Comparison of ENCODE assay signal across 1 cellular context in the genomic region with DNA sequence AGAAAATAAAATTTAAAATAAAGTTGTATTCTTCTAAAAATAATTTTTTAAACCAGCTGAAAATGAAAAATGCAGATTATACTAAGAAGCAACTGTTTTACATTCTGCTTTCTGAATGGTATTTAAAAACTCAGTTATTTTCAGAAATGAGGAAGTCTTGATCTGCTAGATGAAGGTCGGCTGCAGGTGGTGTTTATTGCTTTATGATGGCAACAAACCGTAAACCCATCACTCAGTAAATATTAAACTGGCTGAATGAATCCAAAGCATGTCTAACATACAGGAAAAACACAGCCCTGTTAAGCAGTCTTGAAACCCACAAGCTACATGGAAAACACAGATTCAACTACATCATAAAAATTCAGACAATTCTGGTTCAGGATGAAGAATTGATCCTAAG.
TF ChIP-seq lines count a peak whose summit lies in the region.

No MANE protein-coding gene starts in this region.

TF ChIP-seq in SK-N-SH, 30 proteins besides CTCF, POLR2A, EP300 and RAD21 (continued from another document):
- TF ChIP-seq, protein P1, sequence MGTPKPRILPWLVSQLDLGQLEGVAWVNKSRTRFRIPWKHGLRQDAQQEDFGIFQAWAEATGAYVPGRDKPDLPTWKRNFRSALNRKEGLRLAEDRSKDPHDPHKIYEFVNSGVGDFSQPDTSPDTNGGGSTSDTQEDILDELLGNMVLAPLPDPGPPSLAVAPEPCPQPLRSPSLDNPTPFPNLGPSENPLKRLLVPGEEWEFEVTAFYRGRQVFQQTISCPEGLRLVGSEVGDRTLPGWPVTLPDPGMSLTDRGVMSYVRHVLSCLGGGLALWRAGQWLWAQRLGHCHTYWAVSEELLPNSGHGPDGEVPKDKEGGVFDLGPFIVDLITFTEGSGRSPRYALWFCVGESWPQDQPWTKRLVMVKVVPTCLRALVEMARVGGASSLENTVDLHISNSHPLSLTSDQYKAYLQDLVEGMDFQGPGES (IDR thresholded peaks at IDR 0.05; ENCODE audit: low read depth, low read length), result no peak
- TF ChIP-seq TAF1 (IDR thresholded peaks at IDR 0.05; ENCODE audit: borderline replicate concordance, low read depth, low read length) (no peak), EZH2phosphoT487 (IDR thresholded peaks at IDR 0.05; ENCODE audit: borderline replicate concordance, low read depth) (no peak), GABPA (IDR thresholded peaks at IDR 0.05; ENCODE audit: low read depth) (no peak), TCF12 (IDR thresholded peaks at IDR 0.05) (no peak), NFIC (IDR thresholded peaks at IDR 0.05; ENCODE audit: borderline replicate concordance) (no peak), POLR2AphosphoS5 (IDR thresholded peaks at IDR 0.05; ENCODE audit: low read depth, low read length) (no peak)
- TF ChIP-seq, protein P2, sequence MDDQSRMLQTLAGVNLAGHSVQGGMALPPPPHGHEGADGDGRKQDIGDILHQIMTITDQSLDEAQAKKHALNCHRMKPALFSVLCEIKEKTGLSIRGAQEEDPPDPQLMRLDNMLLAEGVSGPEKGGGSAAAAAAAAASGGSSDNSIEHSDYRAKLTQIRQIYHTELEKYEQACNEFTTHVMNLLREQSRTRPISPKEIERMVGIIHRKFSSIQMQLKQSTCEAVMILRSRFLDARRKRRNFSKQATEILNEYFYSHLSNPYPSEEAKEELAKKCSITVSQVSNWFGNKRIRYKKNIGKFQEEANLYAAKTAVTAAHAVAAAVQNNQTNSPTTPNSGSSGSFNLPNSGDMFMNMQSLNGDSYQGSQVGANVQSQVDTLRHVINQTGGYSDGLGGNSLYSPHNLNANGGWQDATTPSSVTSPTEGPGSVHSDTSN (IDR thresholded peaks at IDR 0.05), result no peak
- TF ChIP-seq, protein P3, sequence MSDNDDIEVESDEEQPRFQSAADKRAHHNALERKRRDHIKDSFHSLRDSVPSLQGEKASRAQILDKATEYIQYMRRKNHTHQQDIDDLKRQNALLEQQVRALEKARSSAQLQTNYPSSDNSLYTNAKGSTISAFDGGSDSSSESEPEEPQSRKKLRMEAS (IDR thresholded peaks at IDR 0.05; ENCODE audit: low read depth), result no peak
